ENCODE assay signal across 8 cellular contexts in genomic region chr16:87806608-87807546, GRCh38. TPM values are rescaled to one million over a fixed set of nuclear protein-coding genes. Genes with fewer than 3 reads are reported as not detected.
DNase-seq lines count a peak whose midpoint lies in the region; ATAC-seq and TF ChIP-seq lines count a peak whose summit lies in the region.

No MANE protein-coding gene starts in this region.

- WGBS in upper lobe of left lung, 2 donors, result 25 to 42% methylated on average over 13 to 23 of the region's 25 CpGs

- H3K4me1 Mint-ChIP-seq in nephron progenitor cell, result peaks cover 18% of the 10 kb centered on the region

- no peaks in the 10 kb centered on the region for H3K9me3 ChIP-seq in upper lobe of left lung

- TF ChIP-seq EP300 in upper lobe of left lung (IDR thresholded peaks at IDR 0.05), result no peak

- peaks cover 10% of the 10 kb centered on the region for H3K27me3 Mint-ChIP-seq in nephron progenitor cell (ENCODE audit: low read depth, poor library complexity)

- TF ChIP-seq POLR2A in erythroblast (IDR thresholded peaks at IDR 0.05; ENCODE audit: low read length) (peak; percentile 17), upper lobe of left lung (IDR thresholded peaks at IDR 0.05) (no peak)

- H3K36me3 Mint-ChIP-seq in nephron progenitor cell (ENCODE audit: low read depth), result no peaks in the 10 kb centered on the region

- peak overlapping the region; percentile 4 for H3K4me3 Mint-ChIP-seq in nephron progenitor cell

- no peak for TF ChIP-seq CTCF in AG09319 (IDR thresholded peaks at IDR 0.05; ENCODE audit: low read depth, low read length)
- no peak for TF ChIP-seq CTCF in nephron progenitor cell (IDR thresholded peaks at IDR 0.05)
- no peak for TF ChIP-seq CTCF in upper lobe of left lung (IDR thresholded peaks at IDR 0.05)

- peak; percentile 72 to 85 for ATAC-seq in upper lobe of left lung (ENCODE audit: low FRiP score in 2 of 2)

- peak; percentile 90 for DNase-seq in AG09319 (ENCODE audit: extremely low read depth, low read depth)
- DNase-seq in HCEC 1CT, result peak; percentile 71
- DNase-seq in NCI-H774 (lab: John Stamatoyannopoulos, UW), result peak; percentile 72
- DNase-seq in activated CD8-positive, alpha-beta memory T cell treated with anti-CD3 and anti-CD28 coated beads for 24 hours, result peak; percentile 84
- DNase-seq in erythroblast (lab: John Stamatoyannopoulos, UW), result peak; percentile 82 to 92
- DNase-seq in nephron progenitor cell, result no peak
- DNase-seq in upper lobe of left lung, result peak in 1 of 2 donors; percentile 67
- DNase-seq in GM19240 (ENCODE audit: insufficient read length, low spot score), result no peak

- H3K4me1 ChIP-seq in upper lobe of left lung, result peaks cover 9 to 16% (median 13%) of the 10 kb centered on the region in 4 donors

- H3K9me3 Mint-ChIP-seq in nephron progenitor cell, result no peaks in the 10 kb centered on the region

- H3K36me3 ChIP-seq in upper lobe of left lung, result no peaks in the 10 kb centered on the region

- peak overlapping the region in 1 of 4 donors; percentile 11 for H3K27ac ChIP-seq in upper lobe of left lung

- H3K4me3 ChIP-seq in upper lobe of left lung, result peak overlapping the region in 3 of 4 donors; percentile 20 to 38 (median 35)

- peak overlapping the region; percentile 85 for H3K27ac Mint-ChIP-seq in nephron progenitor cell

- no peaks in the 10 kb centered on the region for H3K27me3 ChIP-seq in upper lobe of left lung

RNA-seq across cellular contexts. Expression of gene KLHDC4, which starts 41.1 kb away (rescaled TPM):
- 100 to 1,000 TPM in 2 of 6 donors, 10 to 100 TPM in 4; 30.7 to 248 (median 37.5) TPM for total RNA-seq in upper lobe of left lung

Comparison
In these comparisons a context has a peak if more than half of its experiments do, and no peak if none do; other contexts are left out.
1. DNase-seq: peak in AG09319 (single experiment), HCEC 1CT (single experiment), NCI-H774 (single experiment), activated CD8-positive, alpha-beta memory T cell treated with anti-CD3 and anti-CD28 coated beads for 24 hours (single experiment) and erythroblast (2 of 2); none in nephron progenitor cell (single experiment) and GM19240 (single experiment).